In genomic region chr10:4892681-4893080, GRCh38 we compare ENCODE assay signal across 4 cellular contexts.
"Had no signal": no experiment of that assay in that cellular context is flagged by ENCODE, and none has a peak within 500 bp of the region (broad histone marks: within the 10 kb centered on the region; RNA-seq: fewer than 3 reads in every experiment).

No MANE protein-coding gene starts in this region.

- H3K4me1 Mint-ChIP-seq: GM23338, H9 had no signal

- H3K4me3 Mint-ChIP-seq: GM23338, H9 had no signal

- ATAC-seq: GM23338 had no signal

- DNase-seq: H9, HCEC 1CT, IMR-90 had no signal

- H3K4me3 ChIP-seq: GM23338 had no signal

- H3K27ac Mint-ChIP-seq: GM23338, H9 had no signal
